Comparison of ENCODE assay signal across 15 cellular contexts in genomic region chr2:215861607-215862033, GRCh38.
"Had no signal": no experiment of that assay in that cellular context is flagged by ENCODE, and none has a peak within 500 bp of the region (broad histone marks: within the 10 kb centered on the region; RNA-seq: fewer than 3 reads in every experiment).

No MANE protein-coding gene starts in this region.

- H3K27ac ChIP-seq: colonic mucosa, sigmoid colon, skin epidermis, tibial artery, upper lobe of right lung, vagina had no signal

- ATAC-seq: naive thymus-derived CD8-positive, alpha-beta T cell had no signal

- DNase-seq: colonic mucosa; effector CD4-positive, alpha-beta T cell; endodermal cell; head of caudate nucleus; hippocampal formation; mucosa of descending colon; naive thymus-derived CD8-positive, alpha-beta T cell; posterior cingulate gyrus; sigmoid colon; stimulated activated naive CD4-positive, alpha-beta T cell treated with Interleukin-2 at 50 U/mL for 16 hours; tibial artery; upper lobe of right lung had no signal

- H3K4me1 Mint-ChIP-seq: naive thymus-derived CD8-positive, alpha-beta T cell; neural crest cell had no signal

- H3K36me3 ChIP-seq: colonic mucosa, sigmoid colon, tibial artery, upper lobe of right lung, vagina had no signal

- H3K27ac Mint-ChIP-seq: endodermal cell; naive thymus-derived CD8-positive, alpha-beta T cell had no signal

- H3K27me3 ChIP-seq: colonic mucosa, sigmoid colon, tibial artery, upper lobe of right lung, vagina had no signal

- H3K36me3 Mint-ChIP-seq: naive thymus-derived CD8-positive, alpha-beta T cell had no signal

- H3K4me1 ChIP-seq: colonic mucosa, tibial artery, upper lobe of right lung, vagina had no signal

- H3K9me3 ChIP-seq: colonic mucosa, mucosa of descending colon, sigmoid colon, tibial artery, upper lobe of right lung, vagina had no signal

- H3K4me3 Mint-ChIP-seq: endodermal cell; naive thymus-derived CD8-positive, alpha-beta T cell; neural crest cell had no signal

- H3K9me3 Mint-ChIP-seq: endodermal cell; naive thymus-derived CD8-positive, alpha-beta T cell had no signal

- H3K4me3 ChIP-seq: colonic mucosa, mucosa of descending colon, sigmoid colon, skin epidermis, tibial artery, upper lobe of right lung, vagina had no signal
